1 cellular context compared by ENCODE assay signal in the genomic region with DNA sequence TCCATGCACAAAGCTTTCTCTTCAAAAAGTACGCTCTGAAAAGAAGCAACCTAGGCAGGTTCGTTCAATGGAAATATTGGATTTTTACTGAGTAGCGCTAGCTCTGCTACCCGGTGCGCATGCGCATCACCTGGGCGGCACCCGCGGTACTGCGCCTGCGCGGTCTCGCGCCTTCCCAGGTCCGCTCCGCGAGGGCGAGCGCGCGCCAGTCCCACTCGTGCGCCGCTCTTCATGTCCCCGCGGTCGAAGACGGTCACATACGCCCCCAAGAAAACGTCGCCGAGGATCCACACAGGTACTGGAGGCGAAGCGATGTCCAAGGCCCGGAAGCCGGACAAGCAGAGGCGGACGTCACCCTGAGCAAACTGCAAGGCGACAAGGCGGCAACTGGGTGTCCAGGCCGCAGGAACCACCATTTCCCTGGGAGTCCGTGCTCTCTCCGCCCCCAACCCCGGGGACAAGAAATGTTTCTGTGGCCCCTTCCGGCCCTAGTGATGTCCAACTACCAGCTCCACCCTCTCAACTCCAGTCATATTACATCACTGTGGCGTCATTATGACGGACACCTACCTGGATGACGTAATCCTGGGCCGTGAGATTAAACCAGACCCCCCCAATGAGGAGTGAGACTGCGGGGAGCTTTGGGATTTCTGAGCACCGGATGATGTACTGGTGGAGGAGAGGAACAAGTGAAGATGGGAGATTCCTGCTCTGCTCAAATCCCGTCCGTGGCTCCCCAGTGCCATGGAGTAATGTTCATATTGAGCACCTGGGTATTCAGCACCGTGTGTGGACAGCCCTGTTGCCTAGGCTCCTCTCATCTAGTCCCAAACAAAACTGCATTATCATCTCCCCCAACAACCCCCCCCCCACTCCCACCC.
TF ChIP-seq lines count a peak whose summit lies in the region.

No MANE protein-coding gene starts in this region.

TF ChIP-seq in HEK293, 187 proteins besides CTCF, POLR2A, EP300 and RAD21 (continued from another document and continues in another):
- TF ChIP-seq, protein P1, sequence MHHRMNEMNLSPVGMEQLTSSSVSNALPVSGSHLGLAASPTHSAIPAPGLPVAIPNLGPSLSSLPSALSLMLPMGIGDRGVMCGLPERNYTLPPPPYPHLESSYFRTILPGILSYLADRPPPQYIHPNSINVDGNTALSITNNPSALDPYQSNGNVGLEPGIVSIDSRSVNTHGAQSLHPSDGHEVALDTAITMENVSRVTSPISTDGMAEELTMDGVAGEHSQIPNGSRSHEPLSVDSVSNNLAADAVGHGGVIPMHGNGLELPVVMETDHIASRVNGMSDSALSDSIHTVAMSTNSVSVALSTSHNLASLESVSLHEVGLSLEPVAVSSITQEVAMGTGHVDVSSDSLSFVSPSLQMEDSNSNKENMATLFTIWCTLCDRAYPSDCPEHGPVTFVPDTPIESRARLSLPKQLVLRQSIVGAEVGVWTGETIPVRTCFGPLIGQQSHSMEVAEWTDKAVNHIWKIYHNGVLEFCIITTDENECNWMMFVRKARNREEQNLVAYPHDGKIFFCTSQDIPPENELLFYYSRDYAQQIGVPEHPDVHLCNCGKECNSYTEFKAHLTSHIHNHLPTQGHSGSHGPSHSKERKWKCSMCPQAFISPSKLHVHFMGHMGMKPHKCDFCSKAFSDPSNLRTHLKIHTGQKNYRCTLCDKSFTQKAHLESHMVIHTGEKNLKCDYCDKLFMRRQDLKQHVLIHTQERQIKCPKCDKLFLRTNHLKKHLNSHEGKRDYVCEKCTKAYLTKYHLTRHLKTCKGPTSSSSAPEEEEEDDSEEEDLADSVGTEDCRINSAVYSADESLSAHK (tag by site-specific recombination; IDR thresholded peaks at IDR 0.05) = 0 out of 2 replicates have a peak, but pooled peaks have one; percentile 35
- TF ChIP-seq GLI4 (tag by site-specific recombination; IDR thresholded peaks at IDR 0.05) (no peak), ZNF768 (tag by site-specific recombination; IDR thresholded peaks at IDR 0.05) (no peak), ZNF521 (tag by site-specific recombination; IDR thresholded peaks at IDR 0.05) (no peak), ZBTB7A (tag by site-specific recombination; IDR thresholded peaks at IDR 0.05; ENCODE audit: low read depth) (no peak), REPIN1 (tag by site-specific recombination; IDR thresholded peaks at IDR 0.05; ENCODE audit: low read depth) (no peak), ZNF239 (tag by site-specific recombination; IDR thresholded peaks at IDR 0.05) (no peak), ZNF629 (tag by site-specific recombination; IDR thresholded peaks at IDR 0.05) (peak; percentile 89), SALL2 (tag by site-specific recombination; IDR thresholded peaks at IDR 0.05; ENCODE audit: borderline replicate concordance) (no peak), SP2 (tag by site-specific recombination; IDR thresholded peaks at IDR 0.05) (no peak; the same call in 1 of the 2 replicates), ZNF324 (tag by site-specific recombination; IDR thresholded peaks at IDR 0.05) (no peak; the same call in 1 of the 2 replicates), ZNF426 (tag by site-specific recombination; IDR thresholded peaks at IDR 0.05) (no peak), GLI2 (tag by site-specific recombination; IDR thresholded peaks at IDR 0.05; ENCODE audit: borderline replicate concordance, low read depth) (no peak), SP3 (tag by site-specific recombination; IDR thresholded peaks at IDR 0.05) (peak; percentile 78), ZNF549 (tag by site-specific recombination; IDR thresholded peaks at IDR 0.05) (no peak), BCL11B (tag by site-specific recombination; IDR thresholded peaks at IDR 0.05; ENCODE audit: low read depth) (no peak), ZNF76 (tag by site-specific recombination; IDR thresholded peaks at IDR 0.05; ENCODE audit: borderline replicate concordance, low read depth) (no peak), KLF16 (tag by site-specific recombination; IDR thresholded peaks at IDR 0.05) (0 out of 2 replicates have a peak, but pooled peaks have one; percentile 59), ZNF214 (tag by site-specific recombination; IDR thresholded peaks at IDR 0.05; ENCODE audit: borderline replicate concordance) (no peak), ZNF530 (tag by site-specific recombination; IDR thresholded peaks at IDR 0.05; ENCODE audit: low read depth) (no peak), GFI1B (tag by site-specific recombination; IDR thresholded peaks at IDR 0.05) (no peak), BCL11A (tag by site-specific recombination; IDR thresholded peaks at IDR 0.05; ENCODE audit: low read depth) (no peak), ZNF677 (tag by site-specific recombination; IDR thresholded peaks at IDR 0.05) (no peak), ZNF366 (tag by site-specific recombination; conservative IDR thresholded peaks at IDR 0.05) (no peak), ZFP3 (tag by site-specific recombination; IDR thresholded peaks at IDR 0.05; ENCODE audit: low read depth) (no peak), ZNF600 (tag by site-specific recombination; IDR thresholded peaks at IDR 0.05) (no peak), ZNF626 (tag by site-specific recombination; IDR thresholded peaks at IDR 0.05) (no peak), ZNF155 (tag by site-specific recombination; IDR thresholded peaks at IDR 0.05) (no peak), ZNF701 (tag by site-specific recombination; IDR thresholded peaks at IDR 0.05) (no peak), YY1 (tag by site-specific recombination; IDR thresholded peaks at IDR 0.05) (peak; percentile 47; the same call in 1 of the 2 replicates), ZNF658 (tag by site-specific recombination; IDR thresholded peaks at IDR 0.05) (no peak), ZNF621 (tag by site-specific recombination; IDR thresholded peaks at IDR 0.05) (no peak), ZNF747 (tag by site-specific recombination; IDR thresholded peaks at IDR 0.05) (no peak), GLIS1 (tag by site-specific recombination; IDR thresholded peaks at IDR 0.05) (no peak), IKZF3 (tag by site-specific recombination; IDR thresholded peaks at IDR 0.05) (no peak), ZNF23 (tag by site-specific recombination; IDR thresholded peaks at IDR 0.05; ENCODE audit: borderline replicate concordance) (no peak), ZNF311 (tag by site-specific recombination; IDR thresholded peaks at IDR 0.05; ENCODE audit: borderline replicate concordance) (no peak), ZBTB1 (tag by site-specific recombination; IDR thresholded peaks at IDR 0.05) (no peak), ZNF776 (tag by site-specific recombination; IDR thresholded peaks at IDR 0.05; ENCODE audit: borderline replicate concordance) (no peak)
- TF ChIP-seq, protein P2, sequence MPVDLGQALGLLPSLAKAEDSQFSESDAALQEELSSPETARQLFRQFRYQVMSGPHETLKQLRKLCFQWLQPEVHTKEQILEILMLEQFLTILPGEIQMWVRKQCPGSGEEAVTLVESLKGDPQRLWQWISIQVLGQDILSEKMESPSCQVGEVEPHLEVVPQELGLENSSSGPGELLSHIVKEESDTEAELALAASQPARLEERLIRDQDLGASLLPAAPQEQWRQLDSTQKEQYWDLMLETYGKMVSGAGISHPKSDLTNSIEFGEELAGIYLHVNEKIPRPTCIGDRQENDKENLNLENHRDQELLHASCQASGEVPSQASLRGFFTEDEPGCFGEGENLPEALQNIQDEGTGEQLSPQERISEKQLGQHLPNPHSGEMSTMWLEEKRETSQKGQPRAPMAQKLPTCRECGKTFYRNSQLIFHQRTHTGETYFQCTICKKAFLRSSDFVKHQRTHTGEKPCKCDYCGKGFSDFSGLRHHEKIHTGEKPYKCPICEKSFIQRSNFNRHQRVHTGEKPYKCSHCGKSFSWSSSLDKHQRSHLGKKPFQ (tag by site-specific recombination; IDR thresholded peaks at IDR 0.05) = no peak
- TF ChIP-seq, protein P3, sequence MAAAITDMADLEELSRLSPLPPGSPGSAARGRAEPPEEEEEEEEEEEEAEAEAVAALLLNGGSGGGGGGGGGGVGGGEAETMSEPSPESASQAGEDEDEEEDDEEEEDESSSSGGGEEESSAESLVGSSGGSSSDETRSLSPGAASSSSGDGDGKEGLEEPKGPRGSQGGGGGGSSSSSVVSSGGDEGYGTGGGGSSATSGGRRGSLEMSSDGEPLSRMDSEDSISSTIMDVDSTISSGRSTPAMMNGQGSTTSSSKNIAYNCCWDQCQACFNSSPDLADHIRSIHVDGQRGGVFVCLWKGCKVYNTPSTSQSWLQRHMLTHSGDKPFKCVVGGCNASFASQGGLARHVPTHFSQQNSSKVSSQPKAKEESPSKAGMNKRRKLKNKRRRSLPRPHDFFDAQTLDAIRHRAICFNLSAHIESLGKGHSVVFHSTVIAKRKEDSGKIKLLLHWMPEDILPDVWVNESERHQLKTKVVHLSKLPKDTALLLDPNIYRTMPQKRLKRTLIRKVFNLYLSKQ (tag by site-specific recombination; IDR thresholded peaks at IDR 0.05; ENCODE audit: borderline replicate concordance) = no peak
- TF ChIP-seq, protein P4, sequence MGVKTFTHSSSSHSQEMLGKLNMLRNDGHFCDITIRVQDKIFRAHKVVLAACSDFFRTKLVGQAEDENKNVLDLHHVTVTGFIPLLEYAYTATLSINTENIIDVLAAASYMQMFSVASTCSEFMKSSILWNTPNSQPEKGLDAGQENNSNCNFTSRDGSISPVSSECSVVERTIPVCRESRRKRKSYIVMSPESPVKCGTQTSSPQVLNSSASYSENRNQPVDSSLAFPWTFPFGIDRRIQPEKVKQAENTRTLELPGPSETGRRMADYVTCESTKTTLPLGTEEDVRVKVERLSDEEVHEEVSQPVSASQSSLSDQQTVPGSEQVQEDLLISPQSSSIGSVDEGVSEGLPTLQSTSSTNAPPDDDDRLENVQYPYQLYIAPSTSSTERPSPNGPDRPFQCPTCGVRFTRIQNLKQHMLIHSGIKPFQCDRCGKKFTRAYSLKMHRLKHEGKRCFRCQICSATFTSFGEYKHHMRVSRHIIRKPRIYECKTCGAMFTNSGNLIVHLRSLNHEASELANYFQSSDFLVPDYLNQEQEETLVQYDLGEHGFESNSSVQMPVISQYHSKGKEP (tag by site-specific recombination; IDR thresholded peaks at IDR 0.05) = no peak
- TF ChIP-seq, protein P5, sequence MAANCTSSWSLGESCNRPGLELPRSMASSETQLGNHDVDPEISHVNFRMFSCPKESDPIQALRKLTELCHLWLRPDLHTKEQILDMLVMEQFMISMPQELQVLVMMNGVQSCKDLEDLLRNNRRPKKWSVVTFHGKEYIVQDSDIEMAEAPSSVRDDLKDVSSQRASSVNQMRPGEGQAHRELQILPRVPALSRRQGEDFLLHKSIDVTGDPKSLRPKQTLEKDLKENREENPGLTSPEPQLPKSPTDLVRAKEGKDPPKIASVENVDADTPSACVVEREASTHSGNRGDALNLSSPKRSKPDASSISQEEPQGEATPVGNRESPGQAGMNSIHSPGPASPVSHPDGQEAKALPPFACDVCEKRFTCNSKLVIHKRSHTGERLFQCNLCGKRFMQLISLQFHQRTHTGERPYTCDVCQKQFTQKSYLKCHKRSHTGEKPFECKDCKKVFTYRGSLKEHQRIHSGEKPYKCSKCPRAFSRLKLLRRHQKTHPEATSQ (tag by site-specific recombination; IDR thresholded peaks at IDR 0.05) = no peak
- TF ChIP-seq, protein P6, sequence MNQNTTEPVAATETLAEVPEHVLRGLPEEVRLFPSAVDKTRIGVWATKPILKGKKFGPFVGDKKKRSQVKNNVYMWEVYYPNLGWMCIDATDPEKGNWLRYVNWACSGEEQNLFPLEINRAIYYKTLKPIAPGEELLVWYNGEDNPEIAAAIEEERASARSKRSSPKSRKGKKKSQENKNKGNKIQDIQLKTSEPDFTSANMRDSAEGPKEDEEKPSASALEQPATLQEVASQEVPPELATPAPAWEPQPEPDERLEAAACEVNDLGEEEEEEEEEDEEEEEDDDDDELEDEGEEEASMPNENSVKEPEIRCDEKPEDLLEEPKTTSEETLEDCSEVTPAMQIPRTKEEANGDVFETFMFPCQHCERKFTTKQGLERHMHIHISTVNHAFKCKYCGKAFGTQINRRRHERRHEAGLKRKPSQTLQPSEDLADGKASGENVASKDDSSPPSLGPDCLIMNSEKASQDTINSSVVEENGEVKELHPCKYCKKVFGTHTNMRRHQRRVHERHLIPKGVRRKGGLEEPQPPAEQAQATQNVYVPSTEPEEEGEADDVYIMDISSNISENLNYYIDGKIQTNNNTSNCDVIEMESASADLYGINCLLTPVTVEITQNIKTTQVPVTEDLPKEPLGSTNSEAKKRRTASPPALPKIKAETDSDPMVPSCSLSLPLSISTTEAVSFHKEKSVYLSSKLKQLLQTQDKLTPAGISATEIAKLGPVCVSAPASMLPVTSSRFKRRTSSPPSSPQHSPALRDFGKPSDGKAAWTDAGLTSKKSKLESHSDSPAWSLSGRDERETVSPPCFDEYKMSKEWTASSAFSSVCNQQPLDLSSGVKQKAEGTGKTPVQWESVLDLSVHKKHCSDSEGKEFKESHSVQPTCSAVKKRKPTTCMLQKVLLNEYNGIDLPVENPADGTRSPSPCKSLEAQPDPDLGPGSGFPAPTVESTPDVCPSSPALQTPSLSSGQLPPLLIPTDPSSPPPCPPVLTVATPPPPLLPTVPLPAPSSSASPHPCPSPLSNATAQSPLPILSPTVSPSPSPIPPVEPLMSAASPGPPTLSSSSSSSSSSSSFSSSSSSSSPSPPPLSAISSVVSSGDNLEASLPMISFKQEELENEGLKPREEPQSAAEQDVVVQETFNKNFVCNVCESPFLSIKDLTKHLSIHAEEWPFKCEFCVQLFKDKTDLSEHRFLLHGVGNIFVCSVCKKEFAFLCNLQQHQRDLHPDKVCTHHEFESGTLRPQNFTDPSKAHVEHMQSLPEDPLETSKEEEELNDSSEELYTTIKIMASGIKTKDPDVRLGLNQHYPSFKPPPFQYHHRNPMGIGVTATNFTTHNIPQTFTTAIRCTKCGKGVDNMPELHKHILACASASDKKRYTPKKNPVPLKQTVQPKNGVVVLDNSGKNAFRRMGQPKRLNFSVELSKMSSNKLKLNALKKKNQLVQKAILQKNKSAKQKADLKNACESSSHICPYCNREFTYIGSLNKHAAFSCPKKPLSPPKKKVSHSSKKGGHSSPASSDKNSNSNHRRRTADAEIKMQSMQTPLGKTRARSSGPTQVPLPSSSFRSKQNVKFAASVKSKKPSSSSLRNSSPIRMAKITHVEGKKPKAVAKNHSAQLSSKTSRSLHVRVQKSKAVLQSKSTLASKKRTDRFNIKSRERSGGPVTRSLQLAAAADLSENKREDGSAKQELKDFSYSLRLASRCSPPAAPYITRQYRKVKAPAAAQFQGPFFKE (tag by site-specific recombination; IDR thresholded peaks at IDR 0.05; ENCODE audit: borderline replicate concordance) = no peak
- TF ChIP-seq, protein P7, sequence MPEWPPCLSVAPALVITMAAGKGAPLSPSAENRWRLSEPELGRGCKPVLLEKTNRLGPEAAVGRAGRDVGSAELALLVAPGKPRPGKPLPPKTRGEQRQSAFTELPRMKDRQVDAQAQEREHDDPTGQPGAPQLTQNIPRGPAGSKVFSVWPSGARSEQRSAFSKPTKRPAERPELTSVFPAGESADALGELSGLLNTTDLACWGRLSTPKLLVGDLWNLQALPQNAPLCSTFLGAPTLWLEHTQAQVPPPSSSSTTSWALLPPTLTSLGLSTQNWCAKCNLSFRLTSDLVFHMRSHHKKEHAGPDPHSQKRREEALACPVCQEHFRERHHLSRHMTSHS (tag by site-specific recombination; IDR thresholded peaks at IDR 0.05) = no peak
- TF ChIP-seq, protein P8, sequence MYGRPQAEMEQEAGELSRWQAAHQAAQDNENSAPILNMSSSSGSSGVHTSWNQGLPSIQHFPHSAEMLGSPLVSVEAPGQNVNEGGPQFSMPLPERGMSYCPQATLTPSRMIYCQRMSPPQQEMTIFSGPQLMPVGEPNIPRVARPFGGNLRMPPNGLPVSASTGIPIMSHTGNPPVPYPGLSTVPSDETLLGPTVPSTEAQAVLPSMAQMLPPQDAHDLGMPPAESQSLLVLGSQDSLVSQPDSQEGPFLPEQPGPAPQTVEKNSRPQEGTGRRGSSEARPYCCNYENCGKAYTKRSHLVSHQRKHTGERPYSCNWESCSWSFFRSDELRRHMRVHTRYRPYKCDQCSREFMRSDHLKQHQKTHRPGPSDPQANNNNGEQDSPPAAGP (tag by site-specific recombination; IDR thresholded peaks at IDR 0.05) = 0 out of 2 replicates have a peak, but pooled peaks have one; percentile 61
